In genomic region chr5:761854-762685, GRCh38 we compare ENCODE assay signal across 11 cellular contexts. TPM values are rescaled to one million over a fixed set of nuclear protein-coding genes. Genes with fewer than 3 reads are reported as not detected.
DNase-seq lines count a peak whose midpoint lies in the region; ATAC-seq lines count a peak whose summit lies in the region.
"Had no signal": no experiment of that assay in that cellular context is flagged by ENCODE, and none has a peak within 500 bp of the region (broad histone marks: within the 10 kb centered on the region; RNA-seq: fewer than 3 reads in every experiment).

No MANE protein-coding gene starts in this region.

- CTCF ChIA-PET in activated CD4-positive, alpha-beta T cell treated with anti-CD3 and anti-CD28 coated beads for 36 hours (lab: Charles Lee), result no interaction called here

- no peaks in the 10 kb centered on the region for H3K9me3 Mint-ChIP-seq in activated T-helper 1 cell treated with anti-CD3 and anti-CD28 coated beads, Interleukin-12 subunit alpha, Interleukin-12 subunit beta, Interleukin-2, Interleukin-4 antibody, amounts not matched to agents 30 ng/mL and 10 ng/mL and 1 ng/mL, durations not matched to agents 14 hours and 24 hours and 36 hours
- no peaks in the 10 kb centered on the region for H3K9me3 Mint-ChIP-seq in activated CD4-positive, alpha-beta T cell treated with anti-CD3 and anti-CD28 coated beads for 36 hours (ENCODE audit: low read depth)

- no peak overlapping the region for H3K27ac Mint-ChIP-seq in activated T-helper 1 cell treated with anti-CD3 and anti-CD28 coated beads, Interleukin-12 subunit alpha, Interleukin-12 subunit beta, Interleukin-2, Interleukin-4 antibody, amounts not matched to agents 30 ng/mL and 10 ng/mL and 1 ng/mL, durations not matched to agents 14 hours and 24 hours and 36 hours
- no peak overlapping the region for H3K27ac Mint-ChIP-seq in activated CD4-positive, alpha-beta T cell treated with anti-CD3 and anti-CD28 coated beads for 36 hours

- ATAC-seq in esophagus mucosa, result peak; percentile 81
- no peak for ATAC-seq in activated CD4-positive, alpha-beta T cell treated with anti-CD3 and anti-CD28 coated beads for 36 hours
- ATAC-seq in HG03097 (IDR thresholded peaks at IDR 0.05; ENCODE audit: low FRiP score, unreplicated experiment), result no peak

- H3K4me1 Mint-ChIP-seq in activated T-helper 1 cell treated with anti-CD3 and anti-CD28 coated beads, Interleukin-12 subunit alpha, Interleukin-12 subunit beta, Interleukin-2, Interleukin-4 antibody, amounts not matched to agents 30 ng/mL and 10 ng/mL and 1 ng/mL, durations not matched to agents 14 hours and 24 hours and 36 hours (ENCODE audit: low read depth), result peaks cover 5% of the 10 kb centered on the region
- peaks cover 19% of the 10 kb centered on the region for H3K4me1 Mint-ChIP-seq in activated CD4-positive, alpha-beta T cell treated with anti-CD3 and anti-CD28 coated beads for 36 hours

- POLR2A ChIA-PET in activated CD4-positive, alpha-beta T cell treated with anti-CD3 and anti-CD28 coated beads for 36 hours (lab: Charles Lee), result no interaction called here

- intact Hi-C loops in activated T-helper 1 cell treated with anti-CD3 and anti-CD28 coated beads, Interleukin-12 subunit alpha, Interleukin-12 subunit beta, Interleukin-2, Interleukin-4 antibody, amounts not matched to agents 30 ng/mL and 10 ng/mL and 1 ng/mL, durations not matched to agents 14 hours and 24 hours and 36 hours (cut with micrococcal nuclease), result no loop called here
- intact Hi-C loops in activated CD4-positive, alpha-beta T cell treated with anti-CD3 and anti-CD28 coated beads for 36 hours (cut with DNase I, micrococcal nuclease), result no loop called here

- peaks cover 2% of the 10 kb centered on the region for H3K27me3 Mint-ChIP-seq in activated T-helper 1 cell treated with anti-CD3 and anti-CD28 coated beads, Interleukin-12 subunit alpha, Interleukin-12 subunit beta, Interleukin-2, Interleukin-4 antibody, amounts not matched to agents 30 ng/mL and 10 ng/mL and 1 ng/mL, durations not matched to agents 14 hours and 24 hours and 36 hours (ENCODE audit: insufficient read depth)
- H3K27me3 Mint-ChIP-seq in activated CD4-positive, alpha-beta T cell treated with anti-CD3 and anti-CD28 coated beads for 36 hours, result no peaks in the 10 kb centered on the region

- no peak overlapping the region for H3K4me3 Mint-ChIP-seq in activated T-helper 1 cell treated with anti-CD3 and anti-CD28 coated beads, Interleukin-12 subunit alpha, Interleukin-12 subunit beta, Interleukin-2, Interleukin-4 antibody, amounts not matched to agents 30 ng/mL and 10 ng/mL and 1 ng/mL, durations not matched to agents 14 hours and 24 hours and 36 hours
- H3K4me3 Mint-ChIP-seq in activated CD4-positive, alpha-beta T cell treated with anti-CD3 and anti-CD28 coated beads for 36 hours, result no peak overlapping the region
- H3K4me3 Mint-ChIP-seq: naive B cell had no signal

- DNase-seq in NCI-H748 (lab: John Stamatoyannopoulos, UW; ENCODE audit: unreplicated experiment) (peak; percentile 72), NCI-H748 treated with DMSO at 0.1 percent for 48 hours (lab: John Stamatoyannopoulos, UW) (no peak), NCI-H2171 treated with DMSO at 0.1 percent for 48 hours (lab: John Stamatoyannopoulos, UW) (peak; percentile 80), retina (peak; percentile 42)
- DNase-seq in activated T-helper 1 cell treated with anti-CD3 and anti-CD28 coated beads, Interleukin-12 subunit alpha, Interleukin-12 subunit beta, Interleukin-2, Interleukin-4 antibody, amounts not matched to agents 30 ng/mL and 10 ng/mL and 1 ng/mL, durations not matched to agents 14 hours and 24 hours and 36 hours (ENCODE audit: low spot score), result no peak
- no peak for DNase-seq in activated CD4-positive, alpha-beta T cell treated with anti-CD3 and anti-CD28 coated beads for 36 hours
- DNase-seq: effector CD8-positive, alpha-beta T cell; naive B cell; stimulated activated CD4-positive, alpha-beta T cell treated with anti-CD3 and anti-CD28 coated beads, Interleukin-2, amount 100 ng/mL, for 48 hours had no signal

- H3K36me3 Mint-ChIP-seq in activated T-helper 1 cell treated with anti-CD3 and anti-CD28 coated beads, Interleukin-12 subunit alpha, Interleukin-12 subunit beta, Interleukin-2, Interleukin-4 antibody, amounts not matched to agents 30 ng/mL and 10 ng/mL and 1 ng/mL, durations not matched to agents 14 hours and 24 hours and 36 hours (ENCODE audit: low read depth), result no peaks in the 10 kb centered on the region
- no peaks in the 10 kb centered on the region for H3K36me3 Mint-ChIP-seq in activated CD4-positive, alpha-beta T cell treated with anti-CD3 and anti-CD28 coated beads for 36 hours (ENCODE audit: low read depth)
- H3K36me3 Mint-ChIP-seq: naive B cell had no signal

RNA-seq across cellular contexts. Expression of gene ZDHHC11B, which starts 22.5 kb away (rescaled TPM):
- total RNA-seq in esophagus mucosa, result 7.0 TPM
- total RNA-seq in activated T-helper 1 cell treated with anti-CD3 and anti-CD28 coated beads, Interleukin-12 subunit alpha, Interleukin-12 subunit beta, Interleukin-2, Interleukin-4 antibody, amounts not matched to agents 30 ng/mL and 10 ng/mL and 1 ng/mL, durations not matched to agents 14 hours and 24 hours and 36 hours, result not detected in 2 replicates
- under 1 TPM; 0.48 to 0.61 TPM for total RNA-seq in activated CD4-positive, alpha-beta T cell treated with anti-CD3 and anti-CD28 coated beads for 36 hours

Comparison
In these comparisons a context has a peak if more than half of its experiments do, and no peak if none do; other contexts are left out.
1. DNase-seq: peak in NCI-H748 (single experiment), NCI-H2171 treated with DMSO at 0.1 percent for 48 hours (single experiment) and retina (single experiment); none in NCI-H748 treated with DMSO at 0.1 percent for 48 hours (single experiment), activated T-helper 1 cell treated with anti-CD3 and anti-CD28 coated beads, Interleukin-12 subunit alpha, Interleukin-12 subunit beta, Interleukin-2, Interleukin-4 antibody, amounts not matched to agents 30 ng/mL and 10 ng/mL and 1 ng/mL, durations not matched to agents 14 hours and 24 hours and 36 hours (single experiment) and activated CD4-positive, alpha-beta T cell treated with anti-CD3 and anti-CD28 coated beads for 36 hours (single experiment).